Comparison of ENCODE assay signal across 14 cellular contexts in the genomic region with DNA sequence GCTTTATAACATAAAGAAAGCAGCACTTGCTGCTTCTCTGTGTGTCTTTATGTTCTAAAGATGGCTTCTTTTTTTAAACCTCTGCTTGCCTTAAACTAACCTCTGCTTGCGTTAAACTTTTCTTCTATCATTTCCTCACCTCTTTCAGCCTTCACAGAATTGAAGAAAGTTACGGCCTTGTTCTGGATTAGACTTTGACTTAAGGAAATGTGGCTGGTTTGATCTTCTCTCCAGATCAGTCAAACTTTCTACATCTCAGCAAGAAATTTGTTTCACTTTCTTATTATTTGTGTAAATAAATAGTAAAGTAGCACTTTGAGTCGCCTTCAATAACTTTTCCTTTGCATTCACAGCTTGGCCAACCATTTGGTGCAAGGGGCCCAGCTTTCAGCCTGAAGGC.
"Had no signal": no experiment of that assay in that cellular context is flagged by ENCODE, and none has a peak within 500 bp of the region (broad histone marks: within the 10 kb centered on the region; RNA-seq: fewer than 3 reads in every experiment).

No MANE protein-coding gene starts in this region.

- DNase-seq: activated CD8-positive, alpha-beta memory T cell treated with anti-CD3 and anti-CD28 coated beads, Interleukin-2, amount 50 U/mL, for 48 hours; adrenal gland; dorsolateral prefrontal cortex; endodermal cell; gastrocnemius medialis; heart left ventricle; immature natural killer cell; mesenchymal stem cell; occipital lobe; tibial artery; WERI-Rb-1 had no signal

- H3K9me3 Mint-ChIP-seq: natural killer cell treated with Interleukin-12 subunit alpha and Interleukin-12 subunit beta and Interleukin-15 and Interleukin-18, amount 100 ng/mL, for 72 hours; stimulated activated memory B cell treated with anti-CD40 and anti-IgM and Interleukin-4, amounts not matched to agents 10 μg/mL and 1 μg/mL and 100 μg/mL, for 72 hours had no signal

- H3K27me3 Mint-ChIP-seq: stimulated activated memory B cell treated with anti-CD40 and anti-IgM and Interleukin-4, amounts not matched to agents 10 μg/mL and 1 μg/mL and 100 μg/mL, for 72 hours had no signal

- H3K27ac Mint-ChIP-seq: endodermal cell; immature natural killer cell; natural killer cell treated with Interleukin-12 subunit alpha and Interleukin-12 subunit beta and Interleukin-15 and Interleukin-18, amount 100 ng/mL, for 72 hours; stimulated activated memory B cell treated with anti-CD40 and anti-IgM and Interleukin-4, amounts not matched to agents 10 μg/mL and 1 μg/mL and 100 μg/mL, for 72 hours had no signal

- H3K4me1 Mint-ChIP-seq: endodermal cell; immature natural killer cell; stimulated activated memory B cell treated with anti-CD40 and anti-IgM and Interleukin-4, amounts not matched to agents 10 μg/mL and 1 μg/mL and 100 μg/mL, for 72 hours had no signal

- H3K4me3 Mint-ChIP-seq: endodermal cell; immature natural killer cell; natural killer cell treated with Interleukin-12 subunit alpha and Interleukin-12 subunit beta and Interleukin-15 and Interleukin-18, amount 100 ng/mL, for 72 hours; stimulated activated memory B cell treated with anti-CD40 and anti-IgM and Interleukin-4, amounts not matched to agents 10 μg/mL and 1 μg/mL and 100 μg/mL, for 72 hours had no signal

- ATAC-seq: gastrocnemius medialis; heart left ventricle; natural killer cell treated with Interleukin-12 subunit alpha and Interleukin-12 subunit beta and Interleukin-15 and Interleukin-18, amount 100 ng/mL, for 72 hours; SK-N-SH treated with all-trans-retinoic acid at 6 μM for 48 hours; stimulated activated memory B cell treated with anti-CD40 and anti-IgM and Interleukin-4, amounts not matched to agents 10 μg/mL and 1 μg/mL and 100 μg/mL, for 72 hours had no signal

- H3K36me3 Mint-ChIP-seq: natural killer cell treated with Interleukin-12 subunit alpha and Interleukin-12 subunit beta and Interleukin-15 and Interleukin-18, amount 100 ng/mL, for 72 hours; stimulated activated memory B cell treated with anti-CD40 and anti-IgM and Interleukin-4, amounts not matched to agents 10 μg/mL and 1 μg/mL and 100 μg/mL, for 72 hours had no signal
